ENCODE assay signal across 10 cellular contexts in genomic region chr19:55483681-55484361, GRCh38. TPM values are rescaled to one million over a fixed set of nuclear protein-coding genes. Genes with fewer than 3 reads are reported as not detected.
DNase-seq lines count a peak whose midpoint lies in the region; ATAC-seq and TF ChIP-seq lines count a peak whose summit lies in the region.
"Had no signal": no experiment of that assay in that cellular context is flagged by ENCODE, and none has a peak within 500 bp of the region (broad histone marks: within the 10 kb centered on the region; RNA-seq: fewer than 3 reads in every experiment).

No MANE protein-coding gene starts in this region.

- intact Hi-C loops in IMR-90 (cut with micrococcal nuclease) = no loop called here
- intact Hi-C loops in dorsolateral prefrontal cortex (cut with DNase I) = no loop called here

- no peak overlapping the region for H3K27ac ChIP-seq in DND-41 (ENCODE audit: low read length)
- H3K27ac ChIP-seq in IMR-90 (ENCODE audit: insufficient read depth, low read length) = no peak overlapping the region
- peak overlapping the region in 10 of 59 donors; percentile 58 to 90 (median 83) for H3K27ac ChIP-seq in dorsolateral prefrontal cortex
- no peak overlapping the region for H3K27ac ChIP-seq in neuronal stem cell (replicated peaks; ENCODE audit: low read length)

- no peak overlapping the region for H4K5ac ChIP-seq in IMR-90 (ENCODE audit: low read depth, low read length)

- H3K18ac ChIP-seq in IMR-90 (ENCODE audit: low read depth, low read length) (no peak overlapping the region), neuronal stem cell (ENCODE audit: low read length) (peak overlapping the region; percentile 98)

- CTCF ChIA-PET in IMR-90 (lab: Yijun Ruan, JAX) = no interaction called here

- peaks cover 29% of the 10 kb centered on the region for H3K79me2 ChIP-seq in DND-41 (ENCODE audit: insufficient read depth, low read length)

- WGBS in IMR-90 (ENCODE audit: extremely low coverage in 2 of 2, insufficient read length in 1 of 2), 2 experiments = 87% methylated on average over 25 of the region's 35 CpGs; no CpG with 5 or more reads in 1 of the 2 experiments
- WGBS in neuronal stem cell (ENCODE audit: extremely low coverage in 2 of 2, insufficient read length in 2 of 2, insufficient replicate concordance in 1 of 2), 2 donors = no CpG with 5 or more reads among the region's 35 CpGs

- peak overlapping the region; percentile 79; the same call in 1 of the 2 replicates for H3K9ac ChIP-seq in DND-41 (ENCODE audit: low read depth, low read length)
- H3K9ac ChIP-seq in IMR-90 (ENCODE audit: low read depth, low read length) = no peak overlapping the region
- H3K9ac ChIP-seq in neuronal stem cell (ENCODE audit: low read depth, low read length, poor library complexity) = no peak overlapping the region

- H3K4me3 ChIP-seq in DND-41 (ENCODE audit: low read depth in 1 of 2, low read length in 2 of 2) (peak overlapping the region in 1 of 2 experiments; percentile 91; a peak in 2 of 4 replicates), IMR-90 (ENCODE audit: insufficient read depth, low read depth, low read length) (no peak overlapping the region), dorsolateral prefrontal cortex (peak overlapping the region in 35 of 59 donors; percentile 62 to 93 (median 77)), neuronal stem cell (ENCODE audit: low read length in 2 of 2) (peak overlapping the region in 1 of 2 donors; percentile 82)

- H3K27me3 ChIP-seq in DND-41 (ENCODE audit: insufficient read depth, low read length, poor library complexity) = no peaks in the 10 kb centered on the region
- H3K27me3 ChIP-seq in IMR-90 (ENCODE audit: control insufficient read depth, insufficient read depth, low read length) = no peaks in the 10 kb centered on the region
- no peaks in the 10 kb centered on the region for H3K27me3 ChIP-seq in dorsolateral prefrontal cortex
- no peaks in the 10 kb centered on the region for H3K27me3 ChIP-seq in neuronal stem cell (ENCODE audit: control insufficient read depth in 3 of 3, insufficient read depth in 3 of 3, low read depth in 1 of 3, low read length in 3 of 3)
- H3K27me3 ChIP-seq: tibial nerve had no signal

- H3K4me1 ChIP-seq in DND-41 (ENCODE audit: insufficient read depth, low read length) (peaks cover 47% of the 10 kb centered on the region), IMR-90 (ENCODE audit: control insufficient read depth, insufficient read depth, low read length) (peaks cover 25% of the 10 kb centered on the region), neuronal stem cell (ENCODE audit: control insufficient read depth in 2 of 2, insufficient read depth in 1 of 2, low read depth in 1 of 2, low read length in 2 of 2) (peaks cover 31 to 34% of the 10 kb centered on the region in 2 donors)

- ATAC-seq in DND-41 (ENCODE audit: insufficient read depth, low read depth) = no peak
- no peak for ATAC-seq in IMR-90 (ENCODE audit: low read depth)
- no peak for ATAC-seq in GM19455 (IDR thresholded peaks at IDR 0.05; ENCODE audit: unreplicated experiment)
- ATAC-seq in GM21526 (IDR thresholded peaks at IDR 0.05; ENCODE audit: low FRiP score, unreplicated experiment) = no peak

- H4K20me1 ChIP-seq in DND-41 (ENCODE audit: insufficient read depth, low read length) (peaks cover 16% of the 10 kb centered on the region), IMR-90 (ENCODE audit: insufficient read depth, low read length) (0 out of 2 replicates have a peak, but pooled peaks cover 4% of the 10 kb centered on the region)

- POLR2A ChIA-PET in IMR-90 (lab: Charles Lee; ENCODE audit: unreplicated experiment) = no interaction called here

- no peak overlapping the region; the same call in 1 of the 2 replicates for H2AK5ac ChIP-seq in IMR-90 (ENCODE audit: low read depth, low read length)
- H2AK5ac ChIP-seq in neuronal stem cell (ENCODE audit: low read depth, low read length) = peak overlapping the region; percentile 99

- in situ Hi-C loops in IMR-90 (cut with MboI; ENCODE audit: low sequenced_read_pairs) = loop anchor here (25.0 kb wide), 1 partner anchor 1022 kb away; the partner anchor contains the start of genes CDC42EP5 and LENG9

- no peaks in the 10 kb centered on the region for H3K9me3 ChIP-seq in DND-41 (ENCODE audit: insufficient read depth, low read length, severe bottlenecking)
- no peaks in the 10 kb centered on the region for H3K9me3 ChIP-seq in IMR-90 (ENCODE audit: control insufficient read depth, insufficient read depth, low read length)
- H3K9me3 ChIP-seq in neuronal stem cell (replicated peaks in 1 of 2; ENCODE audit: control insufficient read depth in 2 of 2, insufficient read depth in 1 of 2, low read depth in 1 of 2, low read length in 2 of 2) = no peaks in the 10 kb centered on the region
- H3K9me3 ChIP-seq: tibial nerve had no signal

- H3K4ac ChIP-seq in IMR-90 (ENCODE audit: low read depth, low read length) (no peak overlapping the region), neuronal stem cell (ENCODE audit: low read length) (no peak overlapping the region)

- H2AK9ac ChIP-seq in IMR-90 (replicated peaks; ENCODE audit: low read depth, low read length, poor library complexity) = peak overlapping the region; percentile 82

- H3K79me1 ChIP-seq in IMR-90 (ENCODE audit: low read depth in 1 of 2, low read length in 2 of 2) (peaks cover 10 to 48% of the 10 kb centered on the region in 2 experiments), neuronal stem cell (ENCODE audit: low read depth, low read length) (peaks cover 19% of the 10 kb centered on the region)

- peaks cover 23% of the 10 kb centered on the region for H3K36me3 ChIP-seq in DND-41 (ENCODE audit: insufficient read depth, low read length)
- peaks cover 12% of the 10 kb centered on the region; the same call in 1 of the 2 replicates for H3K36me3 ChIP-seq in IMR-90 (ENCODE audit: control insufficient read depth, insufficient read depth, low read length)
- H3K36me3 ChIP-seq in neuronal stem cell (replicated peaks in 1 of 2; ENCODE audit: control insufficient read depth in 2 of 2, insufficient read depth in 2 of 2, low read length in 2 of 2) = peaks cover 4 to 14% of the 10 kb centered on the region in 2 donors

- H4K8ac ChIP-seq in IMR-90 (ENCODE audit: low read depth in 2 of 2, low read length in 2 of 2) (no peak overlapping the region), neuronal stem cell (ENCODE audit: low read depth, low read length) (peak overlapping the region; percentile 43)

- H2BK120ac ChIP-seq in IMR-90 (ENCODE audit: low read depth, low read length) (no peak overlapping the region), neuronal stem cell (ENCODE audit: low read depth, low read length) (no peak overlapping the region)

- H2BK20ac ChIP-seq in IMR-90 (ENCODE audit: low read depth, low read length) = no peak overlapping the region

- dilution Hi-C loops in IMR-90 (cut with HindIII; ENCODE audit: low sequenced_read_pairs, unreplicated experiment) = no loop called here

- BruUV-seq in IMR-90 (replicated peaks; lab: Mats Ljungman, UMichigan) = no TSS peak

- no peak for TF ChIP-seq RAD21 in IMR-90 (IDR thresholded peaks at IDR 0.05; ENCODE audit: low read length)

- H2BK5ac ChIP-seq in IMR-90 (ENCODE audit: low read depth, low read length, poor library complexity, severe bottlenecking) (no peak overlapping the region), neuronal stem cell (ENCODE audit: low read length) (peak overlapping the region; percentile 93)

- H3K23ac ChIP-seq in IMR-90 (ENCODE audit: low read depth, low read length) (no peak overlapping the region), neuronal stem cell (ENCODE audit: low read depth, low read length, poor library complexity) (peak overlapping the region; percentile 97)

- H3K14ac ChIP-seq in IMR-90 (replicated peaks; ENCODE audit: low read depth, low read length) (no peak overlapping the region), neuronal stem cell (ENCODE audit: low read length) (peak overlapping the region; percentile 71)

- DNase-seq in DND-41 (no peak), IMR-90 (no peak), dorsolateral prefrontal cortex (no peak), neuronal stem cell (ENCODE audit: low spot score) (no peak), AG08396 (ENCODE audit: low spot score) (no peak)
- DNase-seq: kidney glomerular epithelial cell had no signal

- TF ChIP-seq CTCF in DND-41 (IDR thresholded peaks at IDR 0.05; ENCODE audit: borderline replicate concordance, extremely low read depth, low read length, poor library complexity, severe bottlenecking) (no peak), IMR-90 (conservative IDR thresholded peaks at IDR 0.05; ENCODE audit: low read depth, low read length) (no peak), dorsolateral prefrontal cortex (IDR thresholded peaks at IDR 0.05 in 54 of 56, conservative IDR thresholded peaks at IDR 0.05 in 2 of 56; ENCODE audit: low read depth in 1 of 56, partially characterized antibody in 56 of 56) (no peak)

- H2BK15ac ChIP-seq in IMR-90 (ENCODE audit: low read depth, low read length) (no peak overlapping the region), neuronal stem cell (ENCODE audit: low read length) (peak overlapping the region; percentile 75)

- no peak overlapping the region for H3K56ac ChIP-seq in IMR-90 (ENCODE audit: extremely low read depth, insufficient read depth, low read length)

- peak overlapping the region; percentile 58 for H2BK12ac ChIP-seq in neuronal stem cell (ENCODE audit: low read length)

- H3K4me2 ChIP-seq in DND-41 (ENCODE audit: insufficient read depth, low read length) = peak overlapping the region; percentile 98
- H3K4me2 ChIP-seq in IMR-90 (ENCODE audit: low read depth, low read length) = no peak overlapping the region
- H3K4me2 ChIP-seq in neuronal stem cell (ENCODE audit: insufficient read depth, low read length, poor library complexity, severe bottlenecking) = no peak overlapping the region

- peaks cover 9% of the 10 kb centered on the region; the same call in 1 of the 2 replicates for H3K9me1 ChIP-seq in IMR-90 (ENCODE audit: insufficient read depth, low read length)

- H4K91ac ChIP-seq in IMR-90 (ENCODE audit: insufficient read depth, low read depth, low read length) (no peak overlapping the region), neuronal stem cell (ENCODE audit: low read depth, low read length, poor library complexity) (no peak overlapping the region)

- no peak overlapping the region for H2AFZ ChIP-seq in DND-41 (ENCODE audit: low read depth, low read length)
- peak overlapping the region; percentile 21 for H2AFZ ChIP-seq in IMR-90 (replicated peaks; ENCODE audit: low read length, poor library complexity)
- no peak overlapping the region for H2AFZ ChIP-seq in neuronal stem cell (ENCODE audit: low read length)

- no peak for TF ChIP-seq POLR2A in IMR-90 (IDR thresholded peaks at IDR 0.05; ENCODE audit: low read depth, low read length)

RNA-seq across cellular contexts. Expression of gene NAT14, which starts 1.2 kb away (rescaled TPM):
- 4.3 and 7.2 TPM in 2 replicates for total RNA-seq in IMR-90 (2012; rRNA removed)
- 40.9 and 41.2 TPM in 2 replicates for polyA plus RNA-seq in IMR-90 (2012; rRNA removed)
- polyA plus RNA-seq in IMR-90 (2012; cell fraction: cytosol; rRNA removed) = 42.0 and 62.9 TPM in 2 replicates
- 65.5 and 111 TPM in 2 replicates for polyA plus RNA-seq in IMR-90 (2012; cell fraction: nucleus; rRNA removed; ENCODE audit: low replicate concordance)
- total RNA-seq in dorsolateral prefrontal cortex = 10 to 100 TPM; 31.4 to 82.8 (median 57.2) TPM
- 117 TPM for polyA plus RNA-seq in neuronal stem cell (2013, experiment 1 of 2)
- 115 TPM for polyA plus RNA-seq in neuronal stem cell (2013, experiment 2 of 2)

RNA-seq across cellular contexts. Expression of gene SSC5D, which starts 4.4 kb away (rescaled TPM):
- total RNA-seq in IMR-90 (2012; rRNA removed) (1.4 and 1.7 TPM in 2 replicates), dorsolateral prefrontal cortex (10 to 100 TPM in 1 of 120 experiments, 1 to 10 TPM in 119; 1.3 to 11.4 (median 4.6) TPM)
- polyA plus RNA-seq in IMR-90 (2012; rRNA removed) = 14.1 and 19.1 TPM in 2 replicates
- polyA plus RNA-seq in IMR-90 (2012; cell fraction: cytosol; rRNA removed) = 10.9 and 19.1 TPM in 2 replicates
- 44.4 and 80.8 TPM in 2 replicates for polyA plus RNA-seq in IMR-90 (2012; cell fraction: nucleus; rRNA removed; ENCODE audit: low replicate concordance)
- polyA plus RNA-seq in neuronal stem cell (2013, experiment 1 of 2) = 0.89 TPM
- 0.94 TPM for polyA plus RNA-seq in neuronal stem cell (2013, experiment 2 of 2)

RNA-seq across cellular contexts. Expression of gene ZNF628, which starts 7.4 kb away (rescaled TPM):
- total RNA-seq in IMR-90 (2012; rRNA removed) (0.18 and 0.28 TPM in 2 replicates), dorsolateral prefrontal cortex (10 to 100 TPM in 8 of 120 experiments, 1 to 10 TPM in 112; 3.1 to 14.2 (median 6.2) TPM)
- 1.9 and 2.6 TPM in 2 replicates for polyA plus RNA-seq in IMR-90 (2012; rRNA removed)
- polyA plus RNA-seq in IMR-90 (2012; cell fraction: cytosol; rRNA removed) = 2.0 and 4.3 TPM in 2 replicates
- 4.7 and 12.2 TPM in 2 replicates for polyA plus RNA-seq in IMR-90 (2012; cell fraction: nucleus; rRNA removed; ENCODE audit: low replicate concordance)
- 8.4 TPM for polyA plus RNA-seq in neuronal stem cell (2013, experiment 1 of 2)
- 8.7 TPM for polyA plus RNA-seq in neuronal stem cell (2013, experiment 2 of 2)

RNA-seq across cellular contexts. Expression of gene C19orf85, which starts 19.3 kb away (rescaled TPM):
- total RNA-seq in IMR-90 (2012; rRNA removed) (not detected in 2 replicates), dorsolateral prefrontal cortex (under 1 TPM in 1 of 120 experiments, not detected in 119; 0.57 TPM)
- not detected in 2 replicates for polyA plus RNA-seq in IMR-90 (2012; rRNA removed)
- polyA plus RNA-seq in IMR-90 (2012; cell fraction: cytosol; rRNA removed) = not detected in 2 replicates
- 0.11 TPM in 1 of 2 replicates, not detected in the other for polyA plus RNA-seq in IMR-90 (2012; cell fraction: nucleus; rRNA removed; ENCODE audit: low replicate concordance)
- polyA plus RNA-seq in neuronal stem cell (2013, experiment 1 of 2) = 2.1 TPM
- 2.3 TPM for polyA plus RNA-seq in neuronal stem cell (2013, experiment 2 of 2)
- total RNA-seq: bronchial epithelial cell, tibial nerve had no signal

RNA-seq across cellular contexts. Expression of gene ISOC2, which starts 22.4 kb away (rescaled TPM):
- total RNA-seq in IMR-90 (2012; rRNA removed) (46.7 and 56.1 TPM in 2 replicates), dorsolateral prefrontal cortex (10 to 100 TPM; 25.1 to 48.5 (median 36.7) TPM)
- polyA plus RNA-seq in IMR-90 (2012; rRNA removed) = 82.1 and 119 TPM in 2 replicates
- polyA plus RNA-seq in IMR-90 (2012; cell fraction: cytosol; rRNA removed) = 50.5 and 139 TPM in 2 replicates
- polyA plus RNA-seq in IMR-90 (2012; cell fraction: nucleus; rRNA removed; ENCODE audit: low replicate concordance) = 29.9 and 88.9 TPM in 2 replicates
- polyA plus RNA-seq in neuronal stem cell (2013, experiment 1 of 2) = 26.8 TPM
- polyA plus RNA-seq in neuronal stem cell (2013, experiment 2 of 2) = 26.2 TPM
